In genomic region chr1:92502247-92502646, GRCh38 we compare ENCODE assay signal across 10 cellular contexts. TPM values are rescaled to one million over a fixed set of nuclear protein-coding genes. Genes with fewer than 3 reads are reported as not detected.
DNase-seq lines count a peak whose midpoint lies in the region; ATAC-seq and TF ChIP-seq lines count a peak whose summit lies in the region.
"Had no signal": no experiment of that assay in that cellular context is flagged by ENCODE, and none has a peak within 500 bp of the region (broad histone marks: within the 10 kb centered on the region; RNA-seq: fewer than 3 reads in every experiment).

No MANE protein-coding gene starts in this region.

- H3K9me3 Mint-ChIP-seq in activated naive CD8-positive, alpha-beta T cell treated with anti-CD3 and anti-CD28 coated beads, Interleukin-2, amount 10 ng/mL, durations not matched to agents 7 days and 5 days: no peaks in the 10 kb centered on the region
- H3K9me3 Mint-ChIP-seq: activated naive CD4-positive, alpha-beta T cell treated with anti-CD3 and anti-CD28 coated beads, Interleukin-2, amount 50 U/mL, for 24 hours had no signal

- H3K4me3 ChIP-seq in AG04449 (ENCODE audit: low read depth, low read length): no peak overlapping the region

- peak overlapping the region; percentile 44 for H3K4me3 Mint-ChIP-seq in activated naive CD8-positive, alpha-beta T cell treated with anti-CD3 and anti-CD28 coated beads, Interleukin-2, amount 10 ng/mL, durations not matched to agents 7 days and 5 days
- H3K4me3 Mint-ChIP-seq: activated naive CD4-positive, alpha-beta T cell treated with anti-CD3 and anti-CD28 coated beads, Interleukin-2, amount 50 U/mL, for 24 hours had no signal

- peak overlapping the region; percentile 57 for H3K27ac Mint-ChIP-seq in activated naive CD8-positive, alpha-beta T cell treated with anti-CD3 and anti-CD28 coated beads, Interleukin-2, amount 10 ng/mL, durations not matched to agents 7 days and 5 days
- H3K27ac Mint-ChIP-seq: activated naive CD4-positive, alpha-beta T cell treated with anti-CD3 and anti-CD28 coated beads, Interleukin-2, amount 50 U/mL, for 24 hours had no signal

- ATAC-seq in GM19025 (IDR thresholded peaks at IDR 0.05; ENCODE audit: low read depth, unreplicated experiment) (peak; percentile 67), HG03139 (IDR thresholded peaks at IDR 0.05; ENCODE audit: unreplicated experiment) (peak; percentile 62)
- ATAC-seq in activated naive CD8-positive, alpha-beta T cell treated with anti-CD3 and anti-CD28 coated beads, Interleukin-2, amount 10 ng/mL, durations not matched to agents 7 days and 5 days (ENCODE audit: low read depth): peak; percentile 54
- ATAC-seq: Panc1 had no signal

- H3K4me1 Mint-ChIP-seq in activated naive CD8-positive, alpha-beta T cell treated with anti-CD3 and anti-CD28 coated beads, Interleukin-2, amount 10 ng/mL, durations not matched to agents 7 days and 5 days: peaks cover 31% of the 10 kb centered on the region

- H3K36me3 Mint-ChIP-seq in activated naive CD8-positive, alpha-beta T cell treated with anti-CD3 and anti-CD28 coated beads, Interleukin-2, amount 10 ng/mL, durations not matched to agents 7 days and 5 days: peaks cover 10% of the 10 kb centered on the region
- H3K36me3 Mint-ChIP-seq: activated naive CD4-positive, alpha-beta T cell treated with anti-CD3 and anti-CD28 coated beads, Interleukin-2, amount 50 U/mL, for 24 hours had no signal

- DNase-seq in AG04449 (ENCODE audit: low read depth, low spot score) (peak; percentile 14), T1000 (lab: John Stamatoyannopoulos, UW) (no peak), GM19238 (ENCODE audit: insufficient read length, low spot score) (no peak), midbrain (lab: John Stamatoyannopoulos, UW) (no peak)
- DNase-seq in activated naive CD8-positive, alpha-beta T cell treated with anti-CD3 and anti-CD28 coated beads, Interleukin-2, amount 10 ng/mL, durations not matched to agents 7 days and 5 days: no peak
- DNase-seq in stimulated activated CD4-positive, alpha-beta T cell treated with anti-CD3 and anti-CD28 coated beads, Interleukin-2, amount 100 ng/mL, for 48 hours: no peak

- CTCF ChIA-PET in AG04449 (lab: Yijun Ruan, JAX): no interaction called here

- no peaks in the 10 kb centered on the region for H3K27me3 Mint-ChIP-seq in activated naive CD8-positive, alpha-beta T cell treated with anti-CD3 and anti-CD28 coated beads, Interleukin-2, amount 10 ng/mL, durations not matched to agents 7 days and 5 days
- H3K27me3 Mint-ChIP-seq: activated naive CD4-positive, alpha-beta T cell treated with anti-CD3 and anti-CD28 coated beads, Interleukin-2, amount 50 U/mL, for 24 hours had no signal

- POLR2A ChIA-PET in AG04449 (lab: Yijun Ruan, JAX): no interaction called here
- POLR2A ChIA-PET in activated naive CD8-positive, alpha-beta T cell treated with anti-CD3 and anti-CD28 coated beads, Interleukin-2, amount 10 ng/mL, durations not matched to agents 7 days and 5 days (lab: Charles Lee): interaction anchor here (0.7 kb wide), 1 partner anchor 101 kb away, joined by 6 read pairs; no protein-coding TSS in a partner anchor

- TF ChIP-seq CTCF in AG04449 (IDR thresholded peaks at IDR 0.05; ENCODE audit: insufficient read depth, low read length, missing control alignments): no peak

RNA-seq across cellular contexts. Expression of gene GFI1, which starts 15.5 kb away (rescaled TPM):
- 10 to 100 TPM; 52.2 to 56.4 TPM for total RNA-seq in activated naive CD8-positive, alpha-beta T cell treated with anti-CD3 and anti-CD28 coated beads, Interleukin-2, amount 10 ng/mL, durations not matched to agents 7 days and 5 days
